22 cellular contexts compared by ENCODE assay signal in genomic region chr12:20495997-20496396, GRCh38.
"Had no signal": no experiment of that assay in that cellular context is flagged by ENCODE, and none has a peak within 500 bp of the region (broad histone marks: within the 10 kb centered on the region; RNA-seq: fewer than 3 reads in every experiment).

No MANE protein-coding gene starts in this region.

- H3K27me3 Mint-ChIP-seq: IgD-negative memory B cell had no signal

- H3K27me3 ChIP-seq: SJSA1 had no signal

- H3K36me3 Mint-ChIP-seq: IgD-negative memory B cell had no signal

- H3K36me3 ChIP-seq: SJSA1 had no signal

- H3K4me3 Mint-ChIP-seq: IgD-negative memory B cell had no signal

- ATAC-seq: HepG2, K562 had no signal

- H3K9me3 ChIP-seq: SJSA1 had no signal

- H3K27ac Mint-ChIP-seq: IgD-negative memory B cell had no signal

- H3K4me3 ChIP-seq: K562, SJSA1 had no signal

- DNase-seq: Kasumi-1, MM.1S, NCI-H1092 treated with DMSO at 0.1 percent for 48 hours, NCI-H1436, NCI-H187, NCI-H2029, NCI-H2081 treated with DMSO at 0.1 percent for 48 hours, NCI-H2171, NCI-H226, NCI-H446, NCI-H510A, NCI-H524 treated with DMSO at 0.1 percent for 48 hours, NCI-H69, NCI-H774, Right ventricle myocardium superior, RPMI8226, SIG-M5 had no signal

- H3K27ac ChIP-seq: KMS-11, SJSA1 had no signal
